23 cellular contexts compared by ENCODE assay signal in genomic region chr9:120259100-120259499, GRCh38.
DNase-seq lines count a peak whose midpoint lies in the region; ATAC-seq, FAIRE-seq and TF ChIP-seq lines count a peak whose summit lies in the region.
"Had no signal": no experiment of that assay in that cellular context is flagged by ENCODE, and none has a peak within 500 bp of the region (broad histone marks: within the 10 kb centered on the region; RNA-seq: fewer than 3 reads in every experiment).

No MANE protein-coding gene starts in this region.

- H2AFZ ChIP-seq in trophoblast cell (ENCODE audit: insufficient read depth, low read length, poor library complexity) = no peak overlapping the region

- intact Hi-C loops in CD4-positive, alpha-beta T cell (cut with DNase I, micrococcal nuclease) = no loop called here

- H3K14ac ChIP-seq in trophoblast cell (ENCODE audit: low read length) = no peak overlapping the region

- no peak overlapping the region for H3K27ac Mint-ChIP-seq in CD4-positive, alpha-beta T cell
- H3K27ac Mint-ChIP-seq: CD4-positive, alpha-beta memory T cell; IgD-negative memory B cell had no signal

- no peak overlapping the region for H3K9ac ChIP-seq in trophoblast cell (ENCODE audit: low read length)

- no CpG with 5 or more reads among the region's 1 CpG for WGBS in trophoblast cell (ENCODE audit: extremely low coverage, insufficient coverage, insufficient read length)

- H4K12ac ChIP-seq in trophoblast cell (ENCODE audit: low read depth, low read length) = no peak overlapping the region

- no peak overlapping the region for H4K91ac ChIP-seq in trophoblast cell (ENCODE audit: low read depth, low read length)

- H3K4me3 ChIP-seq in trophoblast cell (ENCODE audit: low read depth, low read length) = peak overlapping the region; percentile 25
- H3K4me3 ChIP-seq: HAP-1 had no signal

- H2BK120ac ChIP-seq in trophoblast cell (ENCODE audit: insufficient read depth, low read length, poor library complexity) = no peak overlapping the region

- H3K79me1 ChIP-seq in trophoblast cell (ENCODE audit: low read length) = no peaks in the 10 kb centered on the region

- POLR2A ChIA-PET in CD4-positive, alpha-beta T cell (lab: Charles Lee) = no interaction called here

- no peak for FAIRE-seq in H54 (lab: Jason Lieb, UNC)
- FAIRE-seq: A204.1, G401.6, GM12892, GM18507, H1, HTR-8/SVneo had no signal

- H3K18ac ChIP-seq in trophoblast cell (ENCODE audit: low read length) = no peak overlapping the region

- H3K36me3 Mint-ChIP-seq in CD4-positive, alpha-beta T cell (ENCODE audit: low read depth) = no peaks in the 10 kb centered on the region
- H3K36me3 Mint-ChIP-seq: CD4-positive, alpha-beta memory T cell; IgD-negative memory B cell had no signal

- H3K4me1 Mint-ChIP-seq in CD4-positive, alpha-beta T cell (ENCODE audit: low read depth) = no peaks in the 10 kb centered on the region
- H3K4me1 Mint-ChIP-seq: CD4-positive, alpha-beta memory T cell; IgD-negative memory B cell had no signal

- H3K4me1 ChIP-seq in trophoblast cell (ENCODE audit: control insufficient read depth in 1 of 2, insufficient read depth in 2 of 2, low read length in 2 of 2) = no peaks in the 10 kb centered on the region
- H3K4me1 ChIP-seq: BE2C, HAP-1 had no signal

- no peak overlapping the region for H2BK5ac ChIP-seq in trophoblast cell (ENCODE audit: low read depth, low read length, poor library complexity)

- H3K79me2 ChIP-seq in trophoblast cell (ENCODE audit: control insufficient read depth, insufficient read depth, low read length, poor library complexity) = no peaks in the 10 kb centered on the region

- H3K4me3 Mint-ChIP-seq in CD4-positive, alpha-beta T cell = no peak overlapping the region
- H3K4me3 Mint-ChIP-seq: CD4-positive, alpha-beta memory T cell; IgD-negative memory B cell had no signal

- no peak overlapping the region for H2AK5ac ChIP-seq in trophoblast cell (ENCODE audit: low read length)

- no peaks in the 10 kb centered on the region for H3K36me3 ChIP-seq in trophoblast cell (ENCODE audit: control insufficient read depth in 1 of 2, insufficient read depth in 2 of 2, low read length in 2 of 2)
- H3K36me3 ChIP-seq: BE2C, HAP-1 had no signal

- peak; percentile 59 for ATAC-seq in GM19351 (IDR thresholded peaks at IDR 0.05; ENCODE audit: unreplicated experiment)
- peak; percentile 40 for ATAC-seq in HG02938 (IDR thresholded peaks at IDR 0.05; ENCODE audit: unreplicated experiment)
- peak; percentile 53 for ATAC-seq in HG03439 (IDR thresholded peaks at IDR 0.05; ENCODE audit: unreplicated experiment)
- no peak for ATAC-seq in CD4-positive, alpha-beta T cell (ENCODE audit: poor library complexity)
- ATAC-seq in GM21367 (IDR thresholded peaks at IDR 0.05; ENCODE audit: unreplicated experiment) = no peak

- H4K8ac ChIP-seq in trophoblast cell (ENCODE audit: low read depth, low read length) = no peak overlapping the region

- H3K27me3 ChIP-seq in trophoblast cell (ENCODE audit: insufficient read depth, low read length) = no peaks in the 10 kb centered on the region
- H3K27me3 ChIP-seq in CD4-positive, alpha-beta T cell (ENCODE audit: control insufficient read depth, insufficient read depth, low read length) = peaks cover 4% of the 10 kb centered on the region
- H3K27me3 ChIP-seq: BE2C had no signal

- CTCF ChIA-PET in CD4-positive, alpha-beta T cell (lab: Charles Lee) = no interaction called here

- no peak overlapping the region for H3K4me2 ChIP-seq in trophoblast cell (ENCODE audit: low read length)

- H2BK12ac ChIP-seq in trophoblast cell (ENCODE audit: low read length) = no peak overlapping the region

- peaks cover 2% of the 10 kb centered on the region for H3K9me3 Mint-ChIP-seq in CD4-positive, alpha-beta T cell

- peaks cover 30% of the 10 kb centered on the region for H3K27me3 Mint-ChIP-seq in CD4-positive, alpha-beta T cell

- no peak overlapping the region for H3K23ac ChIP-seq in trophoblast cell (ENCODE audit: low read length)

- no peak for TF ChIP-seq CTCF in CD4-positive, alpha-beta T cell (IDR thresholded peaks at IDR 0.05)

- TF ChIP-seq POLR2A in H54 (IDR thresholded peaks at IDR 0.05; ENCODE audit: low read depth, low read length) = no peak

- no peak overlapping the region for H3K27ac ChIP-seq in trophoblast cell (ENCODE audit: low read depth, low read length)
- H3K27ac ChIP-seq in CD4-positive, alpha-beta T cell (ENCODE audit: low read depth, low read length) = no peak overlapping the region

- no peak overlapping the region for H3K4ac ChIP-seq in trophoblast cell (ENCODE audit: low read depth, low read length)

- DNase-seq in trophoblast cell = no peak
- DNase-seq in CD4-positive, alpha-beta T cell = no peak
- no peak for DNase-seq in H54 (ENCODE audit: insufficient read length, low spot score)
- no peak for DNase-seq in NCI-H1417 (lab: John Stamatoyannopoulos, UW)
- DNase-seq: ACHN, BE2C, C1 segment of cervical spinal cord, DMS153, Kasumi-1, KBM-7 had no signal

- no peaks in the 10 kb centered on the region for H3K9me3 ChIP-seq in trophoblast cell (ENCODE audit: insufficient read depth, low read depth, low read length)
- H3K9me3 ChIP-seq in CD4-positive, alpha-beta T cell (ENCODE audit: control insufficient read depth, low read length) = no peaks in the 10 kb centered on the region
- H3K9me3 ChIP-seq: BE2C, HAP-1 had no signal

Comparison
In these comparisons a context has a peak if more than half of its experiments do, and no peak if none do; other contexts are left out.
1. ATAC-seq: peak in GM19351 (single experiment), HG02938 (single experiment) and HG03439 (single experiment); none in CD4-positive, alpha-beta T cell (single experiment) and GM21367 (single experiment).